Comparison of ENCODE assay signal across 28 cellular contexts in the genomic region with DNA sequence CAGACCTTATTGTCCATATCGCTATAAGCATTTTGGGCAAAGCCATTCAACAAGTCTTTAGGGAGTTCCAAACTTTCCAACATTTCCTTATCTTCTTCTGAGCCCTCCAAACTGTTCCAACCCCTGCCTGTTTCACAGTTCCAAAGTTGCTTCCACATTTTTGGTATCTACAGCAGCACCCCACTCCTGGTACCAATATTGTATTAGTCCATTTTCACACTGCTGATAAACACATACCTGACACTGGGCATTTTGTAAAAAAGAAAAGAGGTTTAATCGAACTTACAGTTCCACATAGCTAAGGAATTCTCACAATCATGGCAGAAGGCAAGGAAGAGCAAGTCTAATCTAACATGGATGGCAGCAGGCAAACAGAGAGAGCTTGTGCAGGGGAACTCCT.
"Had no signal": no experiment of that assay in that cellular context is flagged by ENCODE, and none has a peak within 500 bp of the region (broad histone marks: within the 10 kb centered on the region; RNA-seq: fewer than 3 reads in every experiment).

No MANE protein-coding gene starts in this region.

- ATAC-seq: effector memory CD8-positive, alpha-beta T cell; esophagus mucosa; foreskin keratinocyte; gastrocnemius medialis; gastroesophageal sphincter; heart left ventricle; heart right ventricle had no signal

- H3K9me3 ChIP-seq: colonic mucosa, gastrocnemius medialis had no signal

- H3K4me3 ChIP-seq: colonic mucosa, coronary artery, dorsolateral prefrontal cortex, esophagus muscularis mucosa, esophagus squamous epithelium, gastrocnemius medialis, gastroesophageal sphincter, heart left ventricle, heart right ventricle had no signal

- FAIRE-seq: colon, endometrium, endothelial cell of umbilical vein, frontal cortex had no signal

- H3K4me1 ChIP-seq: colonic mucosa, esophagus muscularis mucosa, esophagus squamous epithelium, foreskin keratinocyte, gastrocnemius medialis, gastroesophageal sphincter, heart left ventricle, heart right ventricle had no signal

- H3K27ac ChIP-seq: colonic mucosa, coronary artery, dorsolateral prefrontal cortex, epithelial cell of prostate, esophagus muscularis mucosa, esophagus squamous epithelium, foreskin keratinocyte, gastrocnemius medialis, gastroesophageal sphincter, heart left ventricle, heart right ventricle had no signal

- DNase-seq: colonic mucosa; cortex of kidney; dermis blood vessel endothelial cell; dorsolateral prefrontal cortex; effector CD4-positive, alpha-beta T cell; effector CD8-positive, alpha-beta T cell; effector memory CD4-positive, alpha-beta T cell; effector memory CD8-positive, alpha-beta T cell; endodermal cell; erythroblast; esophagus squamous epithelium; foreskin fibroblast; foreskin keratinocyte; foreskin melanocyte; gastrocnemius medialis; glutamatergic neuron; head of caudate nucleus; heart left ventricle; heart right ventricle had no signal

- H3K27me3 ChIP-seq: colonic mucosa, esophagus muscularis mucosa, esophagus squamous epithelium, foreskin keratinocyte, gastrocnemius medialis, gastroesophageal sphincter, heart left ventricle, heart right ventricle had no signal

- H3K36me3 ChIP-seq: colonic mucosa, esophagus muscularis mucosa, esophagus squamous epithelium, gastrocnemius medialis, gastroesophageal sphincter, heart left ventricle, heart right ventricle had no signal
